In the genomic region with DNA sequence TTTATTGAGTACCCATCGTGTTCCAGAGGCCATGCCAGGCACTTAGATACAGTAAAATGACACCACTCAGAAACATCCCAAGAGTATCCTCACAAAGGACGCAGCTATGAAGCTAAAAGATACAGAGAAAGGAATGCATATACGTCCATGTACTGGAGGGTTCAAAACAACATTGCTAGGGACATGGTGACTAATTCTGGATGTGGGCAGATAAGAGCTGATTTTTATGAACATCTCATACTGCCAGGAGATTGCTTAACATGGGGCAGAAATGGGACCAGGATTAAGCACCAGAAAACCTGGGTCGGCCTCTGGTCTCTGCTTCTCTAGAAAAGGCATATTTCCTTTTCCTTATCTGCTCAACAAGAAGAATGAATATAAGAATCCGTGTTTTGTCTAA, we compare ENCODE assay signal across 21 cellular contexts. TPM values are rescaled to one million over a fixed set of nuclear protein-coding genes. Genes with fewer than 3 reads are reported as not detected.
DNase-seq lines count a peak whose midpoint lies in the region; ATAC-seq and TF ChIP-seq lines count a peak whose summit lies in the region.
"Had no signal": no experiment of that assay in that cellular context is flagged by ENCODE, and none has a peak within 500 bp of the region (broad histone marks: within the 10 kb centered on the region; RNA-seq: fewer than 3 reads in every experiment).

No MANE protein-coding gene starts in this region.

- peaks cover 86% of the 10 kb centered on the region for H3K4me1 Mint-ChIP-seq in activated CD4-positive, alpha-beta memory T cell treated with anti-CD3 and anti-CD28 coated beads, Interleukin-2, amount 10 ng/mL, durations not matched to agents 7 days and 5 days

- in situ Hi-C loops in GM23248 (cut with MboI): no loop called here

- no peak overlapping the region for H3K4me2 ChIP-seq in GM23248 (ENCODE audit: unreplicated experiment)
- H3K4me2 ChIP-seq: BLaER1 had no signal

- no peak overlapping the region for H3K4me3 Mint-ChIP-seq in activated CD4-positive, alpha-beta memory T cell treated with anti-CD3 and anti-CD28 coated beads, Interleukin-2, amount 10 ng/mL, durations not matched to agents 7 days and 5 days

- H3K79me2 ChIP-seq in GM23248 (ENCODE audit: insufficient read depth): no peaks in the 10 kb centered on the region

- H3F3A ChIP-seq in GM23248 (ENCODE audit: insufficient read depth): no peaks in the 10 kb centered on the region

- CTCF ChIA-PET in activated CD4-positive, alpha-beta memory T cell treated with anti-CD3 and anti-CD28 coated beads, Interleukin-2, amount 10 ng/mL, durations not matched to agents 7 days and 5 days (lab: Charles Lee): interaction anchor here (0.9 to 1.7 kb wide), 6 partner anchors 10 to 87 kb away, joined by 3 to 7 read pairs (median 4); a partner anchor contains a TSS

- H3K27me3 ChIP-seq in GM23248 (replicated peaks; ENCODE audit: insufficient read depth): no peaks in the 10 kb centered on the region
- H3K27me3 ChIP-seq: BLaER1, upper lobe of left lung had no signal

- H4K20me1 ChIP-seq in GM23248 (ENCODE audit: insufficient read depth): no peaks in the 10 kb centered on the region
- H4K20me1 ChIP-seq: BLaER1 had no signal

- H3K27me3 Mint-ChIP-seq in activated CD4-positive, alpha-beta memory T cell treated with anti-CD3 and anti-CD28 coated beads, Interleukin-2, amount 10 ng/mL, durations not matched to agents 7 days and 5 days: no peaks in the 10 kb centered on the region

- H3K9me3 Mint-ChIP-seq in activated CD4-positive, alpha-beta memory T cell treated with anti-CD3 and anti-CD28 coated beads, Interleukin-2, amount 10 ng/mL, durations not matched to agents 7 days and 5 days: no peaks in the 10 kb centered on the region

- H3K36me3 Mint-ChIP-seq in activated CD4-positive, alpha-beta memory T cell treated with anti-CD3 and anti-CD28 coated beads, Interleukin-2, amount 10 ng/mL, durations not matched to agents 7 days and 5 days (ENCODE audit: low read depth): peaks cover 8% of the 10 kb centered on the region

- no peak overlapping the region for H3K9ac ChIP-seq in GM23248
- H3K9ac ChIP-seq: BLaER1 had no signal

- H3K36me3 ChIP-seq in GM23248 (ENCODE audit: low read depth): no peaks in the 10 kb centered on the region
- H3K36me3 ChIP-seq: BLaER1, heart left ventricle, upper lobe of left lung had no signal

- ATAC-seq in HG02623 (IDR thresholded peaks at IDR 0.05; ENCODE audit: unreplicated experiment): no peak
- ATAC-seq in HG03097 (IDR thresholded peaks at IDR 0.05; ENCODE audit: low FRiP score, unreplicated experiment): no peak
- no peak for ATAC-seq in GM19351 (IDR thresholded peaks at IDR 0.05; ENCODE audit: unreplicated experiment)
- ATAC-seq: heart left ventricle, HepG2, psoas muscle had no signal

- POLR2A ChIA-PET in activated CD4-positive, alpha-beta memory T cell treated with anti-CD3 and anti-CD28 coated beads, Interleukin-2, amount 10 ng/mL, durations not matched to agents 7 days and 5 days (lab: Charles Lee): interaction anchor here (0.9 to 9.6 kb wide), 6 partner anchors 11 to 650 kb away, joined by 3 to 228 read pairs (median 4); a partner anchor contains a TSS

- WGBS in GM23248 (ENCODE audit: low coverage in 1 of 2, low lambda C conversion rate in 2 of 2, missing lambda C conversion rate in 2 of 2), 2 experiments: 57 to 58% methylated on average over 5 of the region's 5 CpGs

- H3K27ac ChIP-seq in GM23248: no peak overlapping the region
- H3K27ac ChIP-seq: BLaER1, psoas muscle, upper lobe of left lung had no signal

- TF ChIP-seq CTCF in AG09309 (IDR thresholded peaks at IDR 0.05; ENCODE audit: control insufficient read depth, insufficient read depth, low read depth, low read length, missing control alignments): no peak
- TF ChIP-seq CTCF in fibroblast of villous mesenchyme (IDR thresholded peaks at IDR 0.05; ENCODE audit: insufficient read depth, low read depth, low read length): no peak

- no peaks in the 10 kb centered on the region for H3K9me3 ChIP-seq in GM23248 (ENCODE audit: low read depth)
- H3K9me3 ChIP-seq: BLaER1, heart left ventricle, psoas muscle, upper lobe of left lung had no signal

- H3K4me1 ChIP-seq in GM23248 (ENCODE audit: insufficient read depth): no peaks in the 10 kb centered on the region; the same call in 1 of the 2 replicates
- H3K4me1 ChIP-seq: psoas muscle had no signal

- DNase-seq in AG09309 (ENCODE audit: low read depth): peak; percentile 71
- peak; percentile 35 for DNase-seq in GM23248
- DNase-seq in activated CD4-positive, alpha-beta memory T cell treated with anti-CD3 and anti-CD28 coated beads, Interleukin-2, amount 10 ng/mL, durations not matched to agents 7 days and 5 days: no peak
- DNase-seq in fibroblast of villous mesenchyme (ENCODE audit: low read depth): peak; percentile 77
- DNase-seq in NCI-H1694 treated with DMSO at 0.1 percent for 48 hours (lab: John Stamatoyannopoulos, UW): no peak
- DNase-seq: activated naive CD4-positive, alpha-beta T cell treated with anti-CD3 and anti-CD28 coated beads, Interleukin-2, amount 50 U/mL, for 16 hours; heart left ventricle; NCI-H1417 treated with DMSO at 0.1 percent for 48 hours; NCI-H524 treated with DMSO at 0.1 percent for 48 hours; psoas muscle had no signal

- no peaks in the 10 kb centered on the region for H3K9me2 ChIP-seq in GM23248 (ENCODE audit: insufficient read depth)

- peak overlapping the region; percentile 98 for H3K27ac Mint-ChIP-seq in activated CD4-positive, alpha-beta memory T cell treated with anti-CD3 and anti-CD28 coated beads, Interleukin-2, amount 10 ng/mL, durations not matched to agents 7 days and 5 days

- H3K4me3 ChIP-seq in AG09309 (ENCODE audit: control insufficient read depth, low read depth, low read length) (no peak overlapping the region), GM23248 (no peak overlapping the region), fibroblast of villous mesenchyme (ENCODE audit: low read depth, low read length) (no peak overlapping the region)
- H3K4me3 ChIP-seq: BLaER1, heart left ventricle, psoas muscle, upper lobe of left lung had no signal

- H2AFZ ChIP-seq in GM23248: no peak overlapping the region

RNA-seq across cellular contexts. Expression of a gene that starts 15.4 kb away (rescaled TPM):
- total RNA-seq in GM23248 (2014; rRNA removed; shearing (Covaris generic)): not detected in 2 replicates
- not detected in 2 replicates for polyA plus RNA-seq in GM23248 (2016; fragmentation: Nextera tagmentation; extraction: Ambion mirVana)
- total RNA-seq in activated CD4-positive, alpha-beta memory T cell treated with anti-CD3 and anti-CD28 coated beads, Interleukin-2, amount 10 ng/mL, durations not matched to agents 7 days and 5 days: 100 to 1,000 TPM; 482 to 491 TPM
- total RNA-seq in fibroblast of villous mesenchyme: under 0.01 TPM in 1 of 2 replicates, not detected in the other
- total RNA-seq: chondrocyte, epithelial cell of proximal tubule had no signal

RNA-seq across cellular contexts. Expression of a gene that starts 26.9 kb away (rescaled TPM):
- total RNA-seq in GM23248 (2014; rRNA removed; shearing (Covaris generic)): not detected in 2 replicates
- not detected in 2 replicates for polyA plus RNA-seq in GM23248 (2016; fragmentation: Nextera tagmentation; extraction: Ambion mirVana)
- total RNA-seq in activated CD4-positive, alpha-beta memory T cell treated with anti-CD3 and anti-CD28 coated beads, Interleukin-2, amount 10 ng/mL, durations not matched to agents 7 days and 5 days: 1 to 10 TPM; 2.3 to 3.1 TPM
- not detected in 2 replicates for total RNA-seq in fibroblast of villous mesenchyme
- total RNA-seq: chondrocyte, Daoy, epithelial cell of proximal tubule, HepG2, psoas muscle had no signal
- polyA plus RNA-seq: heart left ventricle, HepG2, psoas muscle had no signal

RNA-seq across cellular contexts. Expression of a gene that starts 35.0 kb away (rescaled TPM):
- not detected in 2 replicates for total RNA-seq in GM23248 (2014; rRNA removed; shearing (Covaris generic))
- not detected in 2 replicates for polyA plus RNA-seq in GM23248 (2016; fragmentation: Nextera tagmentation; extraction: Ambion mirVana)
- 10 to 100 TPM; 14.4 to 16.9 TPM for total RNA-seq in activated CD4-positive, alpha-beta memory T cell treated with anti-CD3 and anti-CD28 coated beads, Interleukin-2, amount 10 ng/mL, durations not matched to agents 7 days and 5 days
- 0.32 and 0.43 TPM in 2 replicates for total RNA-seq in fibroblast of villous mesenchyme
- total RNA-seq: psoas muscle, upper lobe of left lung had no signal
- polyA plus RNA-seq: heart left ventricle, psoas muscle had no signal

RNA-seq across cellular contexts. Expression of a gene that starts 47.9 kb away (rescaled TPM):
- not detected in 2 replicates for total RNA-seq in GM23248 (2014; rRNA removed; shearing (Covaris generic))
- not detected in 2 replicates for polyA plus RNA-seq in GM23248 (2016; fragmentation: Nextera tagmentation; extraction: Ambion mirVana)
- not detected for total RNA-seq in activated CD4-positive, alpha-beta memory T cell treated with anti-CD3 and anti-CD28 coated beads, Interleukin-2, amount 10 ng/mL, durations not matched to agents 7 days and 5 days
- not detected in 2 replicates for total RNA-seq in fibroblast of villous mesenchyme
- total RNA-seq: chondrocyte; Daoy; epithelial cell of proximal tubule; heart left ventricle; HepG2; mucosa of gallbladder; psoas muscle; T-helper 2 cell treated with Interferon-gamma antibody and Interleukin-4, amounts not matched to agents 100 ng/mL and 5 ng/mL, for 36 hours; upper lobe of left lung had no signal
- polyA plus RNA-seq: heart left ventricle, HepG2, psoas muscle had no signal

Comparison
In these comparisons a context has a peak if more than half of its experiments do, and no peak if none do; other contexts are left out.
1. DNase-seq: peak in AG09309 (single experiment), GM23248 (single experiment) and fibroblast of villous mesenchyme (single experiment); none in activated CD4-positive, alpha-beta memory T cell treated with anti-CD3 and anti-CD28 coated beads, Interleukin-2, amount 10 ng/mL, durations not matched to agents 7 days and 5 days (single experiment) and NCI-H1694 treated with DMSO at 0.1 percent for 48 hours (single experiment).
2. RNA of a gene that starts 15.4 kb away (total RNA-seq): 482 to 491 TPM in activated CD4-positive, alpha-beta memory T cell treated with anti-CD3 and anti-CD28 coated beads, Interleukin-2, amount 10 ng/mL, durations not matched to agents 7 days and 5 days; not detected in GM23248 and under 0.01 TPM in fibroblast of villous mesenchyme; every median in the first group is over 100 times any median in the second.
3. RNA of a gene that starts 35.0 kb away (total RNA-seq): 14.4 to 16.9 TPM in activated CD4-positive, alpha-beta memory T cell treated with anti-CD3 and anti-CD28 coated beads, Interleukin-2, amount 10 ng/mL, durations not matched to agents 7 days and 5 days; 0.32 to 0.43 TPM in fibroblast of villous mesenchyme and not detected in GM23248; every median in the first group is over 10 times any median in the second.